In genomic region chr10:85859859-85860258, GRCh38 we compare ENCODE assay signal across 29 cellular contexts.
"Had no signal": no experiment of that assay in that cellular context is flagged by ENCODE, and none has a peak within 500 bp of the region (broad histone marks: within the 10 kb centered on the region; RNA-seq: fewer than 3 reads in every experiment).

No MANE protein-coding gene starts in this region.

- H3K9me3 ChIP-seq: adrenal gland, body of pancreas, esophagus muscularis mucosa, gastrocnemius medialis, heart left ventricle had no signal

- H3K9me3 Mint-ChIP-seq: activated CD4-positive, alpha-beta T cell treated with anti-CD3 and anti-CD28 coated beads, Interleukin-2, amount 10 ng/mL, durations not matched to agents 7 days and 5 days; activated T-cell treated with anti-CD3 and anti-CD28 coated beads, Interleukin-2, amount 50 U/mL, for 24 hours; T-helper 2 cell treated with Interferon-gamma antibody and Interleukin-4, amounts not matched to agents 5 μg/mL and 100 μg/mL, for 36 hours had no signal

- H3K4me3 Mint-ChIP-seq: activated CD4-positive, alpha-beta memory T cell treated with anti-CD3 and anti-CD28 coated beads, Interleukin-2, amount 10 ng/mL, durations not matched to agents 7 days and 5 days; activated CD4-positive, alpha-beta T cell treated with anti-CD3 and anti-CD28 coated beads, Interleukin-2, amount 10 ng/mL, durations not matched to agents 7 days and 5 days; activated naive CD8-positive, alpha-beta T cell; activated T-cell treated with anti-CD3 and anti-CD28 coated beads, Interleukin-2, amount 50 U/mL, for 24 hours; activated T-cell treated with anti-CD3 and anti-CD28 coated beads, Interleukin-2, amount 50 U/mL, for 72 hours; T-helper 17 cell; T-helper 2 cell treated with Interferon-gamma antibody and Interleukin-4, amounts not matched to agents 5 μg/mL and 100 μg/mL, for 36 hours had no signal

- DNase-seq: activated CD4-positive, alpha-beta memory T cell treated with anti-CD3 and anti-CD28 coated beads, Interleukin-2, amount 10 ng/mL, durations not matched to agents 7 days and 5 days; activated CD4-positive, alpha-beta T cell treated with anti-CD3 and anti-CD28 coated beads for 1 hour; activated CD4-positive, alpha-beta T cell treated with anti-CD3 and anti-CD28 coated beads for 4 hours; activated CD4-positive, alpha-beta T cell treated with anti-CD3 and anti-CD28 coated beads, Interleukin-2, amount 10 ng/mL, durations not matched to agents 7 days and 5 days; activated CD4-positive, alpha-beta T cell treated with anti-CD3 and anti-CD28 coated beads, Interleukin-2, amount 50 U/mL, for 4 hours; activated CD8-positive, alpha-beta memory T cell treated with anti-CD3 and anti-CD28 coated beads, Interleukin-2, amount 50 U/mL, for 48 hours; activated gamma-delta T cell treated with Interleukin-2 at 50 U/mL for 16 hours; activated naive CD4-positive, alpha-beta T cell treated with anti-CD3 and anti-CD28 coated beads, Interleukin-2, amount 50 U/mL, for 16 hours; activated naive CD4-positive, alpha-beta T cell treated with Interleukin-2 at 50 U/mL for 16 hours; activated T-cell treated with anti-CD3 and anti-CD28 coated beads for 4 hours; activated T-cell treated with anti-CD3 and anti-CD28 coated beads, Interleukin-2, amount 50 U/mL, for 24 hours; activated T-cell treated with anti-CD3 and anti-CD28 coated beads, Interleukin-2, amount 50 U/mL, for 72 hours; adrenal gland; amygdala; aorta; body of pancreas; caudate nucleus; effector memory CD4-positive, alpha-beta T cell; erythroblast; foreskin keratinocyte; gastrocnemius medialis; glutamatergic neuron; heart left ventricle; T-helper 1 cell; T-helper 17 cell; T1000 had no signal

- H3K4me1 Mint-ChIP-seq: activated CD4-positive, alpha-beta memory T cell treated with anti-CD3 and anti-CD28 coated beads, Interleukin-2, amount 10 ng/mL, durations not matched to agents 7 days and 5 days; activated CD4-positive, alpha-beta T cell treated with anti-CD3 and anti-CD28 coated beads, Interleukin-2, amount 10 ng/mL, durations not matched to agents 7 days and 5 days; T-helper 17 cell had no signal

- H3K27ac ChIP-seq: adrenal gland, body of pancreas, esophagus muscularis mucosa, foreskin keratinocyte, gastrocnemius medialis, heart left ventricle had no signal

- H3K27me3 ChIP-seq: adrenal gland, body of pancreas, esophagus muscularis mucosa, foreskin keratinocyte, gastrocnemius medialis, heart left ventricle had no signal

- H3K4me1 ChIP-seq: adrenal gland, body of pancreas, esophagus muscularis mucosa, foreskin keratinocyte, heart left ventricle had no signal

- H3K36me3 Mint-ChIP-seq: activated naive CD8-positive, alpha-beta T cell had no signal

- H3K4me3 ChIP-seq: adrenal gland, body of pancreas, esophagus muscularis mucosa, gastrocnemius medialis, heart left ventricle had no signal

- H3K36me3 ChIP-seq: adrenal gland, esophagus muscularis mucosa, gastrocnemius medialis, heart left ventricle had no signal

- ATAC-seq: activated T-cell treated with anti-CD3 and anti-CD28 coated beads, Interleukin-2, amount 50 U/mL, for 72 hours; body of pancreas; foreskin keratinocyte; gastrocnemius medialis; heart left ventricle; T-helper 17 cell had no signal

- H3K27ac Mint-ChIP-seq: activated CD4-positive, alpha-beta memory T cell treated with anti-CD3 and anti-CD28 coated beads, Interleukin-2, amount 10 ng/mL, durations not matched to agents 7 days and 5 days; activated CD4-positive, alpha-beta T cell treated with anti-CD3 and anti-CD28 coated beads, Interleukin-2, amount 10 ng/mL, durations not matched to agents 7 days and 5 days; activated naive CD8-positive, alpha-beta T cell; activated T-cell treated with anti-CD3 and anti-CD28 coated beads, Interleukin-2, amount 50 U/mL, for 24 hours; activated T-cell treated with anti-CD3 and anti-CD28 coated beads, Interleukin-2, amount 50 U/mL, for 72 hours; T-helper 17 cell; T-helper 2 cell treated with Interferon-gamma antibody and Interleukin-4, amounts not matched to agents 5 μg/mL and 100 μg/mL, for 36 hours had no signal
